13 cellular contexts compared by ENCODE assay signal in the genomic region with DNA sequence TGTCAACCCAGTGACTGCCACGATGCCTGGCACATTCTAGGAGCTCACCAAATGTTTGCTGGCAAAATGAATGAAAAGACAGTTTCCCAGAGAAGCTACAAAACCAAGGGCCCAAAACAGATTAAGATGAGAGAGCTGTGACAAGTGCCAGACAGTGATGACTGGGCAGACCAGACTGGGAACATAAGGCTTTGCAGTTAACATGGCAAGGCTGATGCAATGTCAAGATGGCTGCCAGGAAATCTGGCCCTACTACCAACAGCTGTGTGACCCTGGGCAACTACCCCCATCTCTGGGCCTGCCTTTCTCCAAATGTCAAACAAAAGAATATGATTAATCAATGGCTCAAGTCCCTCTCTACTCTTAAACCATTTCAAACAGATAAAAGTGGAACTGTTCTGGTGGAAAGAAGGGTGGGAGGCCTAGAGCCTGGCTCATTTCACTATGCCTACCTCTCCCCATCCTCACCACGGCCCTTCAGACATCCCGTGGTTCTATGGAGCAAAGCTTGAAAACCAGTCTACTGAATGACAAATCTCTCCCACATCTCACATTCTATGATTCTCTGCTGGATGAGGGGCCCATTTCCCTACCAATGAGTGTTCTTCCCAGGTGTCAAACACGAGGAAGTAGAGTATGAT. TPM values are rescaled to one million over a fixed set of nuclear protein-coding genes. Genes with fewer than 3 reads are reported as not detected.
A peak's percentile ranks its signal among the peaks of the same experiment; 100 is the strongest.
DNase-seq lines count a peak whose midpoint lies in the region; ATAC-seq and TF ChIP-seq lines count a peak whose summit lies in the region.
"Had no signal": no experiment of that assay in that cellular context is flagged by ENCODE, and none has a peak within 500 bp of the region (broad histone marks: within the 10 kb centered on the region; RNA-seq: fewer than 3 reads in every experiment).

No MANE protein-coding gene starts in this region.

- peaks cover 9 to 21% of the 10 kb centered on the region in 2 donors for H3K36me3 Mint-ChIP-seq in activated naive CD4-positive, alpha-beta T cell treated with anti-CD3 and anti-CD28 coated beads, Interleukin-2, amount 50 U/mL, for 72 hours
- peaks cover 40% of the 10 kb centered on the region for H3K36me3 Mint-ChIP-seq in activated CD8-positive, alpha-beta T cell treated with anti-CD3 and anti-CD28 coated beads for 36 hours (ENCODE audit: low read depth)

- POLR2A ChIA-PET in activated CD8-positive, alpha-beta T cell treated with anti-CD3 and anti-CD28 coated beads for 36 hours (lab: Charles Lee): interaction anchor here (1.6 kb wide), 1 partner anchor 9 kb away, joined by 3 read pairs; no protein-coding TSS in a partner anchor

- no peaks in the 10 kb centered on the region for H3K9me3 ChIP-seq in suprapubic skin
- H3K9me3 ChIP-seq: BLaER1 treated with 17β-estradiol and CSF1 and Interleukin-3, amounts not matched to agents 10 nM and 100 nM; thyroid gland had no signal

- no peaks in the 10 kb centered on the region for H3K27me3 Mint-ChIP-seq in activated CD8-positive, alpha-beta T cell treated with anti-CD3 and anti-CD28 coated beads for 36 hours

- no peak overlapping the region for H3K4me3 ChIP-seq in fibroblast of villous mesenchyme (ENCODE audit: low read depth, low read length)
- H3K4me3 ChIP-seq in suprapubic skin: no peak overlapping the region
- H3K4me3 ChIP-seq: BLaER1 treated with 17β-estradiol and CSF1 and Interleukin-3, amounts not matched to agents 10 nM and 100 nM; thyroid gland had no signal

- TF ChIP-seq EP300 in suprapubic skin (IDR thresholded peaks at IDR 0.05): no peak

- peaks cover 31% of the 10 kb centered on the region for H3K4me1 Mint-ChIP-seq in activated CD8-positive, alpha-beta T cell treated with anti-CD3 and anti-CD28 coated beads for 36 hours (ENCODE audit: low read depth)

- peak overlapping the region; percentile 75 for H3K27ac ChIP-seq in suprapubic skin
- H3K27ac ChIP-seq: BLaER1 treated with 17β-estradiol and CSF1 and Interleukin-3, amounts not matched to agents 10 nM and 100 nM; thyroid gland had no signal

- peaks cover 0 to 6% of the 10 kb centered on the region in 2 donors for H3K9me3 Mint-ChIP-seq in activated naive CD4-positive, alpha-beta T cell treated with anti-CD3 and anti-CD28 coated beads, Interleukin-2, amount 50 U/mL, for 72 hours
- H3K9me3 Mint-ChIP-seq in activated CD8-positive, alpha-beta T cell treated with anti-CD3 and anti-CD28 coated beads for 36 hours: no peaks in the 10 kb centered on the region

- H3K36me3 ChIP-seq in suprapubic skin: peaks cover 5% of the 10 kb centered on the region
- H3K36me3 ChIP-seq: thyroid gland had no signal

- intact Hi-C loops in activated CD8-positive, alpha-beta T cell treated with anti-CD3 and anti-CD28 coated beads for 36 hours (cut with micrococcal nuclease): no loop called here
- intact Hi-C loops in sciatic nerve (cut with DNase I): no loop called here

- no peaks in the 10 kb centered on the region for H3K27me3 ChIP-seq in suprapubic skin
- H3K27me3 ChIP-seq: thyroid gland had no signal

- peak in 1 of 2 donors; percentile 84 for ATAC-seq in activated naive CD4-positive, alpha-beta T cell treated with anti-CD3 and anti-CD28 coated beads, Interleukin-2, amount 50 U/mL, for 72 hours
- ATAC-seq in activated CD8-positive, alpha-beta T cell treated with anti-CD3 and anti-CD28 coated beads for 36 hours: peak; percentile 81
- no peak for ATAC-seq in sciatic nerve

- H3K4me1 ChIP-seq in suprapubic skin: peaks cover 46% of the 10 kb centered on the region

- TF ChIP-seq CTCF in activated CD8-positive, alpha-beta T cell treated with anti-CD3 and anti-CD28 coated beads for 36 hours (IDR thresholded peaks at IDR 0.05): no peak
- TF ChIP-seq CTCF in fibroblast of villous mesenchyme (IDR thresholded peaks at IDR 0.05; ENCODE audit: insufficient read depth, low read depth, low read length): no peak
- TF ChIP-seq CTCF in suprapubic skin (IDR thresholded peaks at IDR 0.05): no peak

- DNase-seq in activated naive CD4-positive, alpha-beta T cell treated with anti-CD3 and anti-CD28 coated beads, Interleukin-2, amount 50 U/mL, for 72 hours (ENCODE audit: low spot score in 2 of 2): no peak
- no peak for DNase-seq in activated naive CD4-positive, alpha-beta T cell (lab: John Stamatoyannopoulos, UW)
- DNase-seq in activated CD8-positive, alpha-beta T cell treated with anti-CD3 and anti-CD28 coated beads for 36 hours: peak; percentile 40
- DNase-seq in fibroblast of villous mesenchyme (ENCODE audit: low read depth): peak; percentile 17
- no peak for DNase-seq in suprapubic skin (ENCODE audit: low spot score in 2 of 2)
- no peak for DNase-seq in sciatic nerve (ENCODE audit: low spot score)
- DNase-seq in stimulated activated naive CD4-positive, alpha-beta T cell (lab: John Stamatoyannopoulos, UW): no peak
- no peak for DNase-seq in SW 1271 (lab: John Stamatoyannopoulos, UW)
- DNase-seq: effector CD8-positive, alpha-beta T cell; NCI-H146; stimulated activated CD4-positive, alpha-beta T cell treated with anti-CD3 and anti-CD28 coated beads, Interleukin-2, amount 100 ng/mL, for 48 hours; thyroid gland had no signal

- H3K4me3 Mint-ChIP-seq in activated CD8-positive, alpha-beta T cell treated with anti-CD3 and anti-CD28 coated beads for 36 hours: no peak overlapping the region

- CTCF ChIA-PET in activated CD8-positive, alpha-beta T cell treated with anti-CD3 and anti-CD28 coated beads for 36 hours (lab: Charles Lee): interaction anchor here (1.1 to 1.6 kb wide), 2 partner anchors 62 to 94 kb away, joined by 3 to 4 read pairs; no protein-coding TSS in a partner anchor

- TF ChIP-seq POLR2A in suprapubic skin (IDR thresholded peaks at IDR 0.05): no peak

- H3K27ac Mint-ChIP-seq in activated naive CD4-positive, alpha-beta T cell treated with anti-CD3 and anti-CD28 coated beads, Interleukin-2, amount 50 U/mL, for 72 hours: peak overlapping the region; percentile 70 to 83
- peak overlapping the region; percentile 85 for H3K27ac Mint-ChIP-seq in activated CD8-positive, alpha-beta T cell treated with anti-CD3 and anti-CD28 coated beads for 36 hours

- 58% methylated on average over 4 of the region's 4 CpGs for WGBS in suprapubic skin

RNA-seq across cellular contexts. Expression of gene AP1B1, which starts 12.8 kb away (rescaled TPM):
- total RNA-seq in activated naive CD4-positive, alpha-beta T cell treated with anti-CD3 and anti-CD28 coated beads, Interleukin-2, amount 50 U/mL, for 72 hours: 10 to 100 TPM; 48.9 to 60.4 TPM
- 10 to 100 TPM; 57.5 to 59.0 TPM for total RNA-seq in activated CD8-positive, alpha-beta T cell treated with anti-CD3 and anti-CD28 coated beads for 36 hours
- total RNA-seq in fibroblast of villous mesenchyme (64.7 and 65.6 TPM in 2 replicates), suprapubic skin (10 to 100 TPM; 55.6 to 97.0 (median 89.4) TPM), sciatic nerve (47.1 TPM)

Comparison
In these comparisons a context has a peak if more than half of its experiments do, and no peak if none do; other contexts are left out.
1. DNase-seq: peak in activated CD8-positive, alpha-beta T cell treated with anti-CD3 and anti-CD28 coated beads for 36 hours (single experiment) and fibroblast of villous mesenchyme (single experiment); none in activated naive CD4-positive, alpha-beta T cell treated with anti-CD3 and anti-CD28 coated beads, Interleukin-2, amount 50 U/mL, for 72 hours (0 of 2), activated naive CD4-positive, alpha-beta T cell (0 of 4), suprapubic skin (0 of 2), sciatic nerve (single experiment), stimulated activated naive CD4-positive, alpha-beta T cell (0 of 6) and SW 1271 (0 of 2).